26 cellular contexts compared by ENCODE assay signal in genomic region chr12:90871697-90872096, GRCh38.
"Had no signal": no experiment of that assay in that cellular context is flagged by ENCODE, and none has a peak within 500 bp of the region (broad histone marks: within the 10 kb centered on the region; RNA-seq: fewer than 3 reads in every experiment).

No MANE protein-coding gene starts in this region.

- H3K4me3 Mint-ChIP-seq: naive thymus-derived CD4-positive, alpha-beta T cell; natural killer cell treated with Interleukin-12 subunit alpha and Interleukin-12 subunit beta and Interleukin-15 and Interleukin-18, amount 100 ng/mL, for 72 hours; stimulated activated effector memory CD8-positive, alpha-beta T cell treated with anti-CD3 and anti-CD28 coated beads, Interleukin-12 subunit alpha, Interleukin-12 subunit beta, amount 100 ng/mL, for 72 hours; stimulated activated naive CD8-positive, alpha-beta T cell treated with anti-CD3 and anti-CD28 coated beads, Interleukin-15, Interleukin-2, amounts not matched to agents 100 ng/mL and 50 ng/mL, for 24 hours had no signal

- H3K27me3 ChIP-seq: heart right ventricle, hepatocyte, left lung, ovary, spleen, suprapubic skin, tibial artery, upper lobe of right lung had no signal

- H3K9me3 ChIP-seq: heart right ventricle, left lung, mucosa of descending colon, ovary, spleen, suprapubic skin, thoracic aorta, tibial artery, upper lobe of right lung had no signal

- H3K4me2 ChIP-seq: hepatocyte had no signal

- ATAC-seq: heart right ventricle; left colon; left lung; mucosa of descending colon; naive thymus-derived CD4-positive, alpha-beta T cell; natural killer cell treated with Interleukin-12 subunit alpha and Interleukin-12 subunit beta and Interleukin-15 and Interleukin-18, amount 100 ng/mL, for 72 hours; right cardiac atrium; sciatic nerve; stimulated activated effector memory CD8-positive, alpha-beta T cell treated with anti-CD3 and anti-CD28 coated beads, Interleukin-12 subunit alpha, Interleukin-12 subunit beta, amount 100 ng/mL, for 72 hours; upper lobe of right lung had no signal

- H3K27ac Mint-ChIP-seq: naive thymus-derived CD4-positive, alpha-beta T cell; natural killer cell treated with Interleukin-12 subunit alpha and Interleukin-12 subunit beta and Interleukin-15 and Interleukin-18, amount 100 ng/mL, for 72 hours; progenitor cell of endocrine pancreas; stimulated activated effector memory CD8-positive, alpha-beta T cell treated with anti-CD3 and anti-CD28 coated beads, Interleukin-12 subunit alpha, Interleukin-12 subunit beta, amount 100 ng/mL, for 72 hours; stimulated activated naive CD8-positive, alpha-beta T cell treated with anti-CD3 and anti-CD28 coated beads, Interleukin-15, Interleukin-2, amounts not matched to agents 100 ng/mL and 50 ng/mL, for 24 hours had no signal

- H3K27ac ChIP-seq: heart right ventricle, hepatocyte, left lung, ovary, skin epidermis, spleen, suprapubic skin, thoracic aorta, tibial artery, upper lobe of right lung had no signal

- H3K4me1 ChIP-seq: heart right ventricle, left lung, spleen, suprapubic skin, tibial artery, upper lobe of right lung had no signal

- H3K27me3 Mint-ChIP-seq: natural killer cell treated with Interleukin-12 subunit alpha and Interleukin-12 subunit beta and Interleukin-15 and Interleukin-18, amount 100 ng/mL, for 72 hours; progenitor cell of endocrine pancreas; stimulated activated naive CD8-positive, alpha-beta T cell treated with anti-CD3 and anti-CD28 coated beads, Interleukin-15, Interleukin-2, amounts not matched to agents 100 ng/mL and 50 ng/mL, for 24 hours had no signal

- H3K79me2 ChIP-seq: hepatocyte had no signal

- H2AFZ ChIP-seq: hepatocyte had no signal

- H3K4me1 Mint-ChIP-seq: naive thymus-derived CD4-positive, alpha-beta T cell; stimulated activated effector memory CD8-positive, alpha-beta T cell treated with anti-CD3 and anti-CD28 coated beads, Interleukin-12 subunit alpha, Interleukin-12 subunit beta, amount 100 ng/mL, for 72 hours had no signal

- H3K9me3 Mint-ChIP-seq: natural killer cell treated with Interleukin-12 subunit alpha and Interleukin-12 subunit beta and Interleukin-15 and Interleukin-18, amount 100 ng/mL, for 72 hours; stimulated activated effector memory CD8-positive, alpha-beta T cell treated with anti-CD3 and anti-CD28 coated beads, Interleukin-12 subunit alpha, Interleukin-12 subunit beta, amount 100 ng/mL, for 72 hours; stimulated activated naive CD8-positive, alpha-beta T cell treated with anti-CD3 and anti-CD28 coated beads, Interleukin-15, Interleukin-2, amounts not matched to agents 100 ng/mL and 50 ng/mL, for 24 hours had no signal

- H3K36me3 Mint-ChIP-seq: naive thymus-derived CD4-positive, alpha-beta T cell; natural killer cell treated with Interleukin-12 subunit alpha and Interleukin-12 subunit beta and Interleukin-15 and Interleukin-18, amount 100 ng/mL, for 72 hours; stimulated activated effector memory CD8-positive, alpha-beta T cell treated with anti-CD3 and anti-CD28 coated beads, Interleukin-12 subunit alpha, Interleukin-12 subunit beta, amount 100 ng/mL, for 72 hours had no signal

- H3K36me3 ChIP-seq: heart right ventricle, left lung, ovary, spleen, suprapubic skin, thoracic aorta, tibial artery, upper lobe of right lung had no signal

- H3K4me3 ChIP-seq: heart right ventricle, hepatocyte, left lung, lung, mucosa of descending colon, ovary, skin epidermis, spleen, suprapubic skin, thoracic aorta, tibial artery, upper lobe of right lung had no signal

- DNase-seq: heart right ventricle; islet precursor cell; left colon; left lung; midbrain; mucosa of descending colon; naive thymus-derived CD4-positive, alpha-beta T cell; ovary; retina; right cardiac atrium; spleen; stimulated activated CD4-positive, alpha-beta T cell treated with anti-CD3 and anti-CD28 coated beads, Interleukin-4, amount 100 ng/mL, for 24 hours; stimulated activated naive CD4-positive, alpha-beta T cell; tibial artery; trophoblast cell; upper lobe of right lung had no signal
